9 cellular contexts compared by ENCODE assay signal in the genomic region with DNA sequence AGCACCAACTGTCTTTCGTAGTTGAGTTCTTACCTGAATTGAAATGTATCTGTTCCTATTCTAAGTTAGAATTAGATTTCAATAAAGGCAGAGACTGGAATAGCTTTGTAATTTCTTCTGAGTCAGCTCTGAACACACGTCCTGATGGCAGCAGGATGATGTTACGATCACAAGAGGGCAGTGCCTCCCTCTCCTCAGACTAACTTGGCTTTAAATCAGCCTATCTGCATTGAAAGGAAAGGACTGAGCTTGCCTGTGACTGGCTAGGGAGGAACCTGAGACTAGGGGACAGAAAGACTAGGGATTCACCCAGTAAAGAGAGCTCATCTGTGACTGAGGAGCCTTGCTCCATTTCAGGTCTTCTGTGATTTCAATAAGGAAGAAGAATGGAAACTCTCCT.
DNase-seq lines count a peak whose midpoint lies in the region; ATAC-seq, FAIRE-seq and TF ChIP-seq lines count a peak whose summit lies in the region.
"Had no signal": no experiment of that assay in that cellular context is flagged by ENCODE, and none has a peak within 500 bp of the region (broad histone marks: within the 10 kb centered on the region; RNA-seq: fewer than 3 reads in every experiment).

No MANE protein-coding gene starts in this region.

- H3K27ac Mint-ChIP-seq in endothelial cell (ENCODE audit: unreplicated experiment), result no peak overlapping the region

- ATAC-seq in stimulated activated naive CD8-positive, alpha-beta T cell treated with anti-CD3 and anti-CD28 coated beads, Interleukin-15, Interleukin-2, amounts not matched to agents 100 U/mL and 50 U/mL, for 24 hours, result peak; percentile 88
- ATAC-seq in GM21447 (IDR thresholded peaks at IDR 0.05; ENCODE audit: unreplicated experiment), result no peak

- no peak overlapping the region for H3K4me3 Mint-ChIP-seq in endothelial cell (ENCODE audit: unreplicated experiment)

- no peaks in the 10 kb centered on the region for H3K9me2 ChIP-seq in SU-DHL-6 (replicated peaks; ENCODE audit: insufficient read depth, low read length)

- no peak for FAIRE-seq in GM12891 (lab: Jason Lieb, UNC)

- no peaks in the 10 kb centered on the region for H3K27me3 Mint-ChIP-seq in endothelial cell (ENCODE audit: unreplicated experiment)

- H3K27ac ChIP-seq in SU-DHL-6 (ENCODE audit: low read depth, low read length), result no peak overlapping the region

- H3K4me3 ChIP-seq in SU-DHL-6 (ENCODE audit: insufficient read depth, low read length, poor library complexity, severe bottlenecking), result no peak overlapping the region

- H3F3A ChIP-seq in SU-DHL-6 (ENCODE audit: insufficient read depth), result no peaks in the 10 kb centered on the region

- H3K36me3 ChIP-seq in SU-DHL-6 (ENCODE audit: low read length), result no peaks in the 10 kb centered on the region

- peak; percentile 31 for TF ChIP-seq CTCF in SU-DHL-6 (IDR thresholded peaks at IDR 0.05; ENCODE audit: insufficient read depth, low read length, poor library complexity, severe bottlenecking)
- TF ChIP-seq CTCF in endothelial cell (IDR thresholded peaks at IDR 0.05; ENCODE audit: unreplicated experiment), result no peak

- no peak overlapping the region for H3K4me2 ChIP-seq in SU-DHL-6 (ENCODE audit: low read depth, low read length, poor library complexity, severe bottlenecking)

- no peaks in the 10 kb centered on the region for H3K36me3 Mint-ChIP-seq in endothelial cell (ENCODE audit: low read depth, unreplicated experiment)

- H3K9me3 ChIP-seq in SU-DHL-6 (ENCODE audit: insufficient read depth, low read length), result no peaks in the 10 kb centered on the region

- TF ChIP-seq POLR2A in GM12891 (IDR thresholded peaks at IDR 0.05; ENCODE audit: low read depth, low read length), result no peak

- H3K27me3 ChIP-seq in SU-DHL-6 (ENCODE audit: low read length), result no peaks in the 10 kb centered on the region

- H3K9ac ChIP-seq in SU-DHL-6 (ENCODE audit: low read length), result no peak overlapping the region

- DNase-seq in activated effector memory CD4-positive, alpha-beta T cell treated with anti-CD3 and anti-CD28 coated beads, Interleukin-2, amount 50 U/mL, for 16 hours, result peak; percentile 70
- no peak for DNase-seq in activated effector memory CD4-positive, alpha-beta T cell treated with Interleukin-2 at 50 U/mL for 16 hours
- DNase-seq in endothelial cell (ENCODE audit: low spot score) (peak; percentile 22), GM12891 (ENCODE audit: insufficient read length, low spot score) (no peak), T-helper 9 cell (no peak)
- DNase-seq in stimulated activated naive CD8-positive, alpha-beta T cell treated with anti-CD3 and anti-CD28 coated beads, Interleukin-15, Interleukin-2, amounts not matched to agents 100 U/mL and 50 U/mL, for 24 hours, result no peak
- DNase-seq: DMS153 had no signal

- no peaks in the 10 kb centered on the region for H3K9me3 Mint-ChIP-seq in endothelial cell (ENCODE audit: unreplicated experiment)

- H4K20me1 ChIP-seq in SU-DHL-6 (ENCODE audit: low read depth, low read length), result no peaks in the 10 kb centered on the region

- H3K4me1 Mint-ChIP-seq in endothelial cell (ENCODE audit: unreplicated experiment), result no peaks in the 10 kb centered on the region

- no peak overlapping the region for H2AFZ ChIP-seq in SU-DHL-6 (ENCODE audit: low read depth, low read length, severe bottlenecking)

- no peaks in the 10 kb centered on the region for H3K79me2 ChIP-seq in SU-DHL-6 (ENCODE audit: insufficient read depth, low read length)

TF ChIP-seq in GM12891, 5 proteins besides CTCF, POLR2A, EP300 and RAD21:
- TF ChIP-seq SPI1 (IDR thresholded peaks at IDR 0.05; ENCODE audit: low read depth, low read length), result no peak
- TF ChIP-seq POU2F2 (IDR thresholded peaks at IDR 0.05; ENCODE audit: low read depth, low read length), result no peak
- TF ChIP-seq TAF1 (IDR thresholded peaks at IDR 0.05; ENCODE audit: low read depth, low read length), result no peak
- no peak for TF ChIP-seq PAX5 (IDR thresholded peaks at IDR 0.05; ENCODE audit: insufficient read depth, low read length, severe bottlenecking)
- no peak for TF ChIP-seq POLR2AphosphoS5 (IDR thresholded peaks at IDR 0.05; ENCODE audit: low read depth, low read length)

Comparison
In these comparisons a context has a peak if more than half of its experiments do, and no peak if none do; other contexts are left out.
1. DNase-seq: peak in activated effector memory CD4-positive, alpha-beta T cell treated with anti-CD3 and anti-CD28 coated beads, Interleukin-2, amount 50 U/mL, for 16 hours (single experiment) and endothelial cell (single experiment); none in activated effector memory CD4-positive, alpha-beta T cell treated with Interleukin-2 at 50 U/mL for 16 hours (single experiment), stimulated activated naive CD8-positive, alpha-beta T cell treated with anti-CD3 and anti-CD28 coated beads, Interleukin-15, Interleukin-2, amounts not matched to agents 100 U/mL and 50 U/mL, for 24 hours (single experiment), GM12891 (single experiment) and T-helper 9 cell (single experiment).